In genomic region chr2:25960396-25960795, GRCh38 we compare ENCODE assay signal across 20 cellular contexts.
"Had no signal": no experiment of that assay in that cellular context is flagged by ENCODE, and none has a peak within 500 bp of the region (broad histone marks: within the 10 kb centered on the region; RNA-seq: fewer than 3 reads in every experiment).

No MANE protein-coding gene starts in this region.

- H3K9me3 ChIP-seq: ascending aorta, esophagus squamous epithelium, left lung, mucosa of descending colon, pancreas, sigmoid colon, thyroid gland had no signal

- DNase-seq: activated CD4-positive, alpha-beta T cell treated with anti-CD3 and anti-CD28 coated beads, Interleukin-2, amount 50 U/mL, for 4 hours; activated effector memory CD4-positive, alpha-beta T cell treated with anti-CD3 and anti-CD28 coated beads, Interleukin-2, amount 50 U/mL, for 16 hours; activated naive CD4-positive, alpha-beta T cell treated with anti-CD3 and anti-CD28 coated beads, Interleukin-2, amount 50 U/mL, for 16 hours; activated T-cell treated with anti-CD3 and anti-CD28 coated beads, Interleukin-2, amount 50 U/mL, for 72 hours; cerebellar nuclear complex; cortex of kidney; effector CD4-positive, alpha-beta T cell; esophagus squamous epithelium; hypothalamus; left lung; mucosa of descending colon; naive B cell; pancreas; sigmoid colon; stimulated activated CD4-positive, alpha-beta T cell treated with anti-CD3 and anti-CD28 coated beads, Interleukin-4, amount 100 ng/mL, for 4 hours; stimulated activated naive B cell treated with anti-CD40 and anti-IgM and Interleukin-4, amounts not matched to agents 10 μg/mL and 1 μg/mL and 100 μg/mL, for 72 hours; T-helper 2 cell had no signal

- H3K27ac ChIP-seq: ascending aorta, pancreas had no signal

- H3K27me3 ChIP-seq: ascending aorta, esophagus squamous epithelium, left lung, pancreas, sigmoid colon, thyroid gland had no signal

- H3K4me1 ChIP-seq: ascending aorta, pancreas, sigmoid colon had no signal

- FAIRE-seq: pancreas, TTC549 had no signal

- H3K36me3 ChIP-seq: left lung, pancreas, thyroid gland had no signal

- H3K4me3 ChIP-seq: ascending aorta, esophagus squamous epithelium, left lung, mucosa of descending colon, pancreas, sigmoid colon, thyroid gland had no signal
